Comparison of ENCODE assay signal across 1 cellular context in genomic region chr1:78003070-78003751, GRCh38.
TF ChIP-seq lines count a peak whose summit lies in the region.

No MANE protein-coding gene starts in this region.

TF ChIP-seq in WTC11, 78 proteins besides CTCF, POLR2A, EP300 and RAD21 (continued from another document):
- TF ChIP-seq SMAD4 (CRISPR knock-in tag; IDR thresholded peaks at IDR 0.05) (no peak), HMGXB4 (CRISPR knock-in tag; IDR thresholded peaks at IDR 0.05) (no peak), E2F5 (CRISPR knock-in tag; IDR thresholded peaks at IDR 0.05) (no peak), MYBL2 (CRISPR knock-in tag; IDR thresholded peaks at IDR 0.05) (no peak), ZNF416 (CRISPR knock-in tag; IDR thresholded peaks at IDR 0.05) (no peak), ERG (CRISPR knock-in tag; IDR thresholded peaks at IDR 0.05) (no peak), TEAD4 (CRISPR knock-in tag; IDR thresholded peaks at IDR 0.05) (no peak), NFYB (CRISPR knock-in tag; conservative IDR thresholded peaks at IDR 0.05; ENCODE audit: low read depth) (no peak), AR (CRISPR knock-in tag; IDR thresholded peaks at IDR 0.05) (no peak), ZNF121 (CRISPR knock-in tag; IDR thresholded peaks at IDR 0.05) (no peak)
- TF ChIP-seq, protein P1, sequence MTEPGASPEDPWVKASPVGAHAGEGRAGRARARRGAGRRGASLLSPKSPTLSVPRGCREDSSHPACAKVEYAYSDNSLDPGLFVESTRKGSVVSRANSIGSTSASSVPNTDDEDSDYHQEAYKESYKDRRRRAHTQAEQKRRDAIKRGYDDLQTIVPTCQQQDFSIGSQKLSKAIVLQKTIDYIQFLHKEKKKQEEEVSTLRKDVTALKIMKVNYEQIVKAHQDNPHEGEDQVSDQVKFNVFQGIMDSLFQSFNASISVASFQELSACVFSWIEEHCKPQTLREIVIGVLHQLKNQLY (CRISPR knock-in tag; IDR thresholded peaks at IDR 0.05): no peak
TF ChIP-seq in WTC11: peak in this region for 0.
